ENCODE assay signal across 10 cellular contexts in the genomic region with DNA sequence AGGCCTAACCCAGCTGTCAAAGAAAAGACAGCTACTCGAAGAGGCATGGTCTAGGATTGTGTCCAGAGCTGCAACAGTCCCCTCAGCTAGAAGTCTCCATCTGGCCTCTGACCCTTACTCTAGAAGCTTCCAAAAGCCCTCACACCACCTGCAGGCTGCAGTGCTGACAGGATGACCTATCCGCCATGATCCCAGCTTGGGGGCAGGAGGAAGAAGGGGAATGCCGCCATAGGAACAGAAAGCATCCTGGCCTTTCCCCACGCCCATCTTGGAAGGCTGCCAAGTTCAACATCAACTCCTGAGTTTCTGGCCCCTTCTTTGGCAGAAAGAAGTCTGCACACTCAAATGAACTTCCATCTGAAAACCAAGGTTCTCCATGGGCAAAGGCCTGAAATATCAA. TPM values are rescaled to one million over a fixed set of nuclear protein-coding genes. Genes with fewer than 3 reads are reported as not detected.
A peak's percentile ranks its signal among the peaks of the same experiment; 100 is the strongest.
DNase-seq lines count a peak whose midpoint lies in the region; ATAC-seq and TF ChIP-seq lines count a peak whose summit lies in the region.
"Had no signal": no experiment of that assay in that cellular context is flagged by ENCODE, and none has a peak within 500 bp of the region (broad histone marks: within the 10 kb centered on the region; RNA-seq: fewer than 3 reads in every experiment).

No MANE protein-coding gene starts in this region.

- H3K9me3 Mint-ChIP-seq in HFFc6 = no peaks in the 10 kb centered on the region

- H3K4me3 Mint-ChIP-seq in HFFc6 = no peak overlapping the region

- H3K27me3 ChIP-seq in colonic mucosa = no peaks in the 10 kb centered on the region

- H3K4me1 Mint-ChIP-seq in HFFc6 (ENCODE audit: low read depth) = peaks cover 46% of the 10 kb centered on the region

- no peak overlapping the region for H3K4me3 ChIP-seq in colonic mucosa
- no peak overlapping the region for H3K4me3 ChIP-seq in retinal pigment epithelial cell (ENCODE audit: low read length)

- no peaks in the 10 kb centered on the region for H3K9me3 ChIP-seq in colonic mucosa

- H3K36me3 Mint-ChIP-seq in HFFc6 (ENCODE audit: low read depth) = no peaks in the 10 kb centered on the region

- H3K27ac Mint-ChIP-seq in HFFc6 = no peak overlapping the region

- no peak overlapping the region for H3K9ac ChIP-seq in colonic mucosa (ENCODE audit: low read depth in 2 of 2, low read length in 2 of 2)

- TF ChIP-seq CTCF in colonic mucosa (IDR thresholded peaks at IDR 0.05) = no peak
- no peak for TF ChIP-seq CTCF in retinal pigment epithelial cell (conservative IDR thresholded peaks at IDR 0.05; ENCODE audit: low read depth, low read length)
- TF ChIP-seq CTCF in HFFc6 (IDR thresholded peaks at IDR 0.05) = no peak

- no peak overlapping the region for H3K27ac ChIP-seq in colonic mucosa

- ATAC-seq in GM18511 (IDR thresholded peaks at IDR 0.05; ENCODE audit: unreplicated experiment) = no peak

- H3K4me1 ChIP-seq in colonic mucosa = peaks cover 9% of the 10 kb centered on the region

- DNase-seq in NCI-H2081 (lab: John Stamatoyannopoulos, UW) (peak; percentile 17 to 74), NCI-H2081 treated with DMSO at 0.1 percent for 48 hours (lab: John Stamatoyannopoulos, UW) (no peak), NCI-H345 treated with DMSO at 0.1 percent for 48 hours (lab: John Stamatoyannopoulos, UW; ENCODE audit: unreplicated experiment) (peak; percentile 15), colonic mucosa (peak; percentile 71), retinal pigment epithelial cell (ENCODE audit: low read depth) (peak; percentile 26), HFFc6 (no peak), D341Med (ENCODE audit: low spot score) (no peak)
- DNase-seq: cerebellar nuclear complex, T-helper 1 cell had no signal

- intact Hi-C loops in colonic mucosa (cut with DNase I) = no loop called here

- peaks cover 3% of the 10 kb centered on the region for H3K27me3 Mint-ChIP-seq in HFFc6 (ENCODE audit: insufficient read depth)

- no peaks in the 10 kb centered on the region for H3K36me3 ChIP-seq in colonic mucosa

RNA-seq across cellular contexts. Expression of gene KRT36, which starts 3.1 kb away (rescaled TPM):
- not detected for total RNA-seq in colonic mucosa
- total RNA-seq in HFFc6 (2021; fragmentation: NEBNext Ultra II Directional; extraction: Animal tissue kit (Norgen Biotek cat#: 25700)) = not detected

RNA-seq across cellular contexts. Expression of gene KRT35, which starts 11.8 kb away (rescaled TPM):
- total RNA-seq in colonic mucosa = not detected
- not detected for total RNA-seq in HFFc6 (2021; fragmentation: NEBNext Ultra II Directional; extraction: Animal tissue kit (Norgen Biotek cat#: 25700))

RNA-seq across cellular contexts. Expression of gene KRT13, which starts 12.6 kb away (rescaled TPM):
- under 1 TPM in 1 of 2 donors, not detected in 1; 0.25 TPM for total RNA-seq in colonic mucosa
- not detected for total RNA-seq in HFFc6 (2021; fragmentation: NEBNext Ultra II Directional; extraction: Animal tissue kit (Norgen Biotek cat#: 25700))

RNA-seq across cellular contexts. Expression of gene KRT32, which starts 25.6 kb away (rescaled TPM):
- total RNA-seq in colonic mucosa = not detected
- total RNA-seq in HFFc6 (2021; fragmentation: NEBNext Ultra II Directional; extraction: Animal tissue kit (Norgen Biotek cat#: 25700)) = under 1 TPM in 2 of 6 experiments, not detected in 4; 0.14 TPM

RNA-seq across cellular contexts. Expression of gene KRT15, which starts 25.9 kb away (rescaled TPM):
- 10 to 100 TPM in 1 of 2 donors, 1 to 10 TPM in 1; 5.8 to 20.0 TPM for total RNA-seq in colonic mucosa
- total RNA-seq in HFFc6 (2021; fragmentation: NEBNext Ultra II Directional; extraction: Animal tissue kit (Norgen Biotek cat#: 25700)) = 1 to 10 TPM; 5.0 to 8.6 (median 6.9) TPM

Comparison
In these comparisons a context has a peak if more than half of its experiments do, and no peak if none do; other contexts are left out.
1. DNase-seq: peak in NCI-H2081 (2 of 2), NCI-H345 treated with DMSO at 0.1 percent for 48 hours (single experiment), colonic mucosa (single experiment) and retinal pigment epithelial cell (single experiment); none in NCI-H2081 treated with DMSO at 0.1 percent for 48 hours (single experiment), HFFc6 (single experiment) and D341Med (single experiment).